1 cellular context compared by ENCODE assay signal in genomic region chr14:94423465-94424056, GRCh38.
A peak's percentile ranks its signal among the peaks of the same experiment; 100 is the strongest.
TF ChIP-seq lines count a peak whose summit lies in the region.

No MANE protein-coding gene starts in this region.

TF ChIP-seq in HepG2, 621 proteins besides CTCF, POLR2A, EP300 and RAD21 (continues in another document):
- TF ChIP-seq JUN (CRISPR knock-in tag; IDR thresholded peaks at IDR 0.05) (no peak), SOX6 (IDR thresholded peaks at IDR 0.05) (no peak), SOX6 (CRISPR knock-in tag; IDR thresholded peaks at IDR 0.05) (no peak), KAT8 (CRISPR knock-in tag; IDR thresholded peaks at IDR 0.05) (0 out of 2 replicates have a peak, but pooled peaks have one; percentile 31), IRF2 (CRISPR knock-in tag; IDR thresholded peaks at IDR 0.05) (0 out of 2 replicates have a peak, but pooled peaks have one; percentile 34), ZNF18 (CRISPR knock-in tag; IDR thresholded peaks at IDR 0.05; ENCODE audit: insufficient replicate concordance) (peak; percentile 44), SALL1 (CRISPR knock-in tag; IDR thresholded peaks at IDR 0.05) (peak; percentile 36; the same call in 1 of the 2 replicates), ZNF670 (CRISPR knock-in tag; IDR thresholded peaks at IDR 0.05; ENCODE audit: borderline replicate concordance) (peak; percentile 57; the same call in 1 of the 2 replicates), ZNF503 (CRISPR knock-in tag; IDR thresholded peaks at IDR 0.05) (no peak), ZBTB25 (CRISPR knock-in tag; IDR thresholded peaks at IDR 0.05) (peak; percentile 55; the same call in 1 of the 2 replicates), GMEB1 (CRISPR knock-in tag; IDR thresholded peaks at IDR 0.05; ENCODE audit: borderline replicate concordance) (no peak), NFKB2 (CRISPR knock-in tag; IDR thresholded peaks at IDR 0.05; ENCODE audit: borderline replicate concordance) (no peak), SAP130 (CRISPR knock-in tag; IDR thresholded peaks at IDR 0.05; ENCODE audit: low read depth) (0 out of 2 replicates have a peak, but pooled peaks have one; percentile 26), ZNF652 (CRISPR knock-in tag; IDR thresholded peaks at IDR 0.05; ENCODE audit: borderline replicate concordance, low read depth) (0 out of 2 replicates have a peak, but pooled peaks have one; percentile 8), HMG20B (CRISPR knock-in tag; conservative IDR thresholded peaks at IDR 0.05) (no peak), ZIK1 (CRISPR knock-in tag; IDR thresholded peaks at IDR 0.05; ENCODE audit: borderline replicate concordance, low read depth) (no peak), ARID5B (CRISPR knock-in tag; IDR thresholded peaks at IDR 0.05) (peak; percentile 29; the same call in 1 of the 2 replicates), KLF6 (CRISPR knock-in tag; IDR thresholded peaks at IDR 0.05) (no peak), NFE2L2 (IDR thresholded peaks at IDR 0.05; ENCODE audit: low read length) (no peak), ZNF20 (CRISPR knock-in tag; IDR thresholded peaks at IDR 0.05) (no peak), MIXL1 (CRISPR knock-in tag; IDR thresholded peaks at IDR 0.05) (0 out of 2 replicates have a peak, but pooled peaks have one; percentile 45), ZNF768 (CRISPR knock-in tag; IDR thresholded peaks at IDR 0.05) (no peak), ZNF264 (CRISPR knock-in tag; IDR thresholded peaks at IDR 0.05) (0 out of 2 replicates have a peak, but pooled peaks have one; percentile 30), ZNF224 (CRISPR knock-in tag; IDR thresholded peaks at IDR 0.05) (no peak), THRA (CRISPR knock-in tag; IDR thresholded peaks at IDR 0.05; ENCODE audit: borderline replicate concordance) (peak; percentile 65; the same call in 1 of the 2 replicates), THAP11 (CRISPR knock-in tag; IDR thresholded peaks at IDR 0.05) (peak; percentile 14; the same call in 1 of the 2 replicates), SNAI1 (CRISPR knock-in tag; IDR thresholded peaks at IDR 0.05; ENCODE audit: borderline replicate concordance) (no peak), ZNF580 (CRISPR knock-in tag; IDR thresholded peaks at IDR 0.05; ENCODE audit: borderline replicate concordance, low read depth) (peak; percentile 45; the same call in 1 of the 2 replicates), RXRB (CRISPR knock-in tag; IDR thresholded peaks at IDR 0.05; ENCODE audit: borderline replicate concordance) (peak; percentile 55; the same call in 1 of the 2 replicates), ZNF274 (CRISPR knock-in tag; IDR thresholded peaks at IDR 0.05) (no peak), ZNF513 (CRISPR knock-in tag; conservative IDR thresholded peaks at IDR 0.05) (no peak), SMC3 (IDR thresholded peaks at IDR 0.05; ENCODE audit: low read length) (peak; percentile 93), ZNF331 (CRISPR knock-in tag; IDR thresholded peaks at IDR 0.05) (peak; percentile 46; the same call in 1 of the 2 replicates), SMARCC2 (IDR thresholded peaks at IDR 0.05) (no peak), MXI1 (IDR thresholded peaks at IDR 0.05; ENCODE audit: borderline replicate concordance, low read depth, low read length) (no peak), ATF4 (CRISPR knock-in tag; IDR thresholded peaks at IDR 0.05) (no peak), MIER3 (CRISPR knock-in tag; IDR thresholded peaks at IDR 0.05; ENCODE audit: borderline replicate concordance) (no peak), HNF1B (CRISPR knock-in tag; IDR thresholded peaks at IDR 0.05) (0 out of 2 replicates have a peak, but pooled peaks have one; percentile 33), FOSL2 (CRISPR knock-in tag; IDR thresholded peaks at IDR 0.05) (peak; percentile 32; the same call in 1 of the 2 replicates), HCFC1 (IDR thresholded peaks at IDR 0.05; ENCODE audit: low read depth, low read length) (no peak), ZNF329 (CRISPR knock-in tag; IDR thresholded peaks at IDR 0.05; ENCODE audit: low read depth) (0 out of 2 replicates have a peak, but pooled peaks have one; percentile 42), SRSF1 (optimal IDR thresholded peaks at IDR 0.05; ENCODE audit: low read depth, low read length) (no peak), MED1 (CRISPR knock-in tag; IDR thresholded peaks at IDR 0.05) (0 out of 2 replicates have a peak, but pooled peaks have one; percentile 37), ZNF225 (CRISPR knock-in tag; IDR thresholded peaks at IDR 0.05) (no peak), TEAD3 (CRISPR knock-in tag; optimal IDR thresholded peaks at IDR 0.05; ENCODE audit: borderline replicate concordance) (peak; percentile 66), HMGXB4 (CRISPR knock-in tag; IDR thresholded peaks at IDR 0.05; ENCODE audit: borderline replicate concordance in 1 of 2, low read depth in 1 of 2) (peak; percentile 52 to 61; a peak in 1 of 4 replicates)
